9 cellular contexts compared by ENCODE assay signal in genomic region chr11:61680622-61681191, GRCh38. TPM values are rescaled to one million over a fixed set of nuclear protein-coding genes. Genes with fewer than 3 reads are reported as not detected.
A peak's percentile ranks its signal among the peaks of the same experiment; 100 is the strongest.
DNase-seq lines count a peak whose midpoint lies in the region; ATAC-seq, FAIRE-seq and TF ChIP-seq lines count a peak whose summit lies in the region.
"Had no signal": no experiment of that assay in that cellular context is flagged by ENCODE, and none has a peak within 500 bp of the region (broad histone marks: within the 10 kb centered on the region; RNA-seq: fewer than 3 reads in every experiment).

No MANE protein-coding gene starts in this region.

- peaks cover 0 to 65% (median 17%) of the 10 kb centered on the region in 3 donors for H3K4me1 ChIP-seq in gastroesophageal sphincter
- H3K4me1 ChIP-seq in sigmoid colon, result peaks cover 0 to 46% (median 26%) of the 10 kb centered on the region in 4 donors

- CTCF ChIA-PET in T-cell (lab: Charles Lee), result interaction anchor here (1.0 to 1.7 kb wide), 3 partner anchors 8 to 53 kb away, joined by 3 to 6 read pairs (median 4); no protein-coding TSS in a partner anchor

- FAIRE-seq in GM12891 (lab: Jason Lieb, UNC), result peak; percentile 28

- intact Hi-C loops in sigmoid colon (cut with DNase I), result loop anchor here (1.0 to 5.0 kb wide), 3 partner anchors 20 to 53 kb away; no protein-coding TSS in a partner anchor

- no peaks in the 10 kb centered on the region for H3K9me3 ChIP-seq in gastroesophageal sphincter
- no peaks in the 10 kb centered on the region for H3K9me3 ChIP-seq in sigmoid colon
- H3K9me3 ChIP-seq: neutrophil had no signal

- DNase-seq in GM12891 (ENCODE audit: insufficient read length, low spot score) (no peak), T-cell (no peak), sigmoid colon (no peak)

- ATAC-seq in T-cell (replicated peaks in 1 of 4) (no peak), gastroesophageal sphincter (peak; percentile 6), HG02759 (IDR thresholded peaks at IDR 0.05; ENCODE audit: unreplicated experiment) (no peak), GM21786 (IDR thresholded peaks at IDR 0.05; ENCODE audit: unreplicated experiment) (no peak), GM21825 (IDR thresholded peaks at IDR 0.05; ENCODE audit: unreplicated experiment) (no peak), HG03432 (IDR thresholded peaks at IDR 0.05; ENCODE audit: unreplicated experiment) (no peak)

- H3K36me3 Mint-ChIP-seq in T-cell, result no peaks in the 10 kb centered on the region

- H3K4me3 Mint-ChIP-seq in T-cell, result peak overlapping the region; percentile 65 to 72 (median 67)

- H3K36me3 ChIP-seq in gastroesophageal sphincter (no peaks in the 10 kb centered on the region), sigmoid colon (no peaks in the 10 kb centered on the region)
- H3K36me3 ChIP-seq: neutrophil had no signal

- H3K9me3 Mint-ChIP-seq in T-cell, result no peaks in the 10 kb centered on the region

- TF ChIP-seq EP300 in gastroesophageal sphincter (IDR thresholded peaks at IDR 0.05), result no peak
- no peak for TF ChIP-seq EP300 in sigmoid colon (IDR thresholded peaks at IDR 0.05)

- H3K4me3 ChIP-seq in gastroesophageal sphincter, result peak overlapping the region; percentile 33 to 58
- H3K4me3 ChIP-seq in sigmoid colon, result peak overlapping the region; percentile 11 to 54 (median 52)

- TF ChIP-seq POLR2A in GM12891 (IDR thresholded peaks at IDR 0.05; ENCODE audit: low read depth, low read length) (no peak), gastroesophageal sphincter (IDR thresholded peaks at IDR 0.05) (no peak), sigmoid colon (IDR thresholded peaks at IDR 0.05) (no peak)

- peaks cover 9 to 30% of the 10 kb centered on the region in 2 donors for H3K27me3 Mint-ChIP-seq in T-cell

- POLR2A ChIA-PET in T-cell (lab: Charles Lee), result no interaction called here

- no peak overlapping the region for H3K27ac Mint-ChIP-seq in T-cell

- H3K4me1 Mint-ChIP-seq in T-cell, result peaks cover 5 to 11% (median 7%) of the 10 kb centered on the region in 3 donors

- TF ChIP-seq CTCF in gastroesophageal sphincter (IDR thresholded peaks at IDR 0.05) (no peak), sigmoid colon (IDR thresholded peaks at IDR 0.05) (no peak)

- WGBS in gastroesophageal sphincter (ENCODE audit: low coverage in 1 of 2), 2 donors, result 37 to 83% methylated on average over 3 to 13 of the region's 30 CpGs
- WGBS in sigmoid colon, 2 donors, result 33 to 51% methylated on average over 30 of the region's 30 CpGs

- H3K27me3 ChIP-seq in gastroesophageal sphincter, result peaks cover 17% of the 10 kb centered on the region
- H3K27me3 ChIP-seq in sigmoid colon, result peaks cover 0 to 23% (median 0%) of the 10 kb centered on the region in 3 donors

- H3K27ac ChIP-seq in gastroesophageal sphincter (peak overlapping the region in 3 of 4 donors; percentile 33 to 59 (median 57)), sigmoid colon (peak overlapping the region in 2 of 4 donors; percentile 52 to 64)
- H3K27ac ChIP-seq: neutrophil had no signal

TF ChIP-seq in GM12891, 5 proteins besides CTCF, POLR2A, EP300 and RAD21:
- TF ChIP-seq POLR2AphosphoS5 (IDR thresholded peaks at IDR 0.05; ENCODE audit: low read depth, low read length), result no peak
- TF ChIP-seq SPI1 (IDR thresholded peaks at IDR 0.05; ENCODE audit: low read depth, low read length), result no peak
- no peak for TF ChIP-seq TAF1 (IDR thresholded peaks at IDR 0.05; ENCODE audit: low read depth, low read length)
- no peak for TF ChIP-seq PAX5 (IDR thresholded peaks at IDR 0.05; ENCODE audit: insufficient read depth, low read length, severe bottlenecking)
- TF ChIP-seq POU2F2 (IDR thresholded peaks at IDR 0.05; ENCODE audit: low read depth, low read length), result no peak

RNA-seq across cellular contexts. Expression of gene DAGLA, which starts 0.5 kb away (rescaled TPM):
- 0.04 TPM for polyA plus RNA-seq in GM12891 (2012; ENCODE audit: low read depth, missing spikeins)
- total RNA-seq in T-cell (1 to 10 TPM in 1 of 5 donors, under 1 TPM in 4; 0.15 to 1.6 (median 0.23) TPM), gastroesophageal sphincter (1 to 10 TPM; 1.5 to 5.6 (median 3.4) TPM), sigmoid colon (1 to 10 TPM; 1.8 to 4.2 (median 2.0) TPM)
- polyA plus RNA-seq in sigmoid colon, result 1 to 10 TPM; 1.8 to 6.2 (median 2.4) TPM
